In the genomic region with DNA sequence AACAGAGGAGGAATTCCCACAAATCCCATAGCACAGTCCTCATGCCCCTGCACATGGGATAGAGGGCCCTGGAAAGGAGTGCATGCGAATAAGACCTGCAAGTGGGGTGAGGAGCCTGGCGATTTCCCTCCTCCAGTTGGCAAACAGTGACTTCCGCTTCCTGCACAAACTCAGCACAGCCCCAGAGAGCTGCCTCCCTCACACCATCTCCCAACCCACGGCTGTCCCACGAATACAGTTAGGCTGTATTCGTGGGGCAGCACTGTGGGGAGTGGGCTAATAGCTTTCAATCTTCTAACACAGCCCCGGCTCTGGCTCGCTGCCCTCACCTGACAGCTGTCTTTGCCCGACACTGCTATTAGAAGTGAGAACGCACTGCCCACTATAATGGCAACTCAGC, we compare ENCODE assay signal across 22 cellular contexts.
DNase-seq lines count a peak whose midpoint lies in the region; ATAC-seq and TF ChIP-seq lines count a peak whose summit lies in the region.
"Had no signal": no experiment of that assay in that cellular context is flagged by ENCODE, and none has a peak within 500 bp of the region (broad histone marks: within the 10 kb centered on the region; RNA-seq: fewer than 3 reads in every experiment).

No MANE protein-coding gene starts in this region.

- H3K27ac ChIP-seq in angular gyrus (ENCODE audit: low read depth, low read length), result peak overlapping the region; percentile 60
- H3K27ac ChIP-seq: 22Rv1, epithelial cell of prostate, SJCRH30, skin epidermis had no signal

- DNase-seq in DMS 273 (lab: John Stamatoyannopoulos, UW; ENCODE audit: unreplicated experiment), result peak; percentile 62
- no peak for DNase-seq in DMS 273 treated with DMSO at 0.1 percent for 48 hours (lab: John Stamatoyannopoulos, UW)
- peak; percentile 2 to 14 for DNase-seq in Kasumi-1 (lab: John Stamatoyannopoulos, UW)
- no peak for DNase-seq in NCI-H226
- no peak for DNase-seq in superior temporal gyrus (ENCODE audit: extremely low spot score)
- DNase-seq: activated CD4-positive, alpha-beta T cell treated with anti-CD3 and anti-CD28 coated beads for 4 hours; activated naive CD4-positive, alpha-beta T cell treated with anti-CD3 and anti-CD28 coated beads for 36 hours; activated T-cell treated with anti-CD3 and anti-CD28 coated beads, Interleukin-2, amount 50 U/mL, for 24 hours; amniotic stem cell; CD8-positive, alpha-beta memory T cell; DMS53; H7; head of caudate nucleus; NCI-H187; SJCRH30; stimulated activated CD4-positive, alpha-beta T cell treated with anti-CD3 and anti-CD28 coated beads, Interleukin-1b, Interleukin-23, amount 100 ng/mL, for 48 hours had no signal

- peaks cover 28% of the 10 kb centered on the region for H3K27me3 Mint-ChIP-seq in nephron (ENCODE audit: low read depth)
- H3K27me3 Mint-ChIP-seq: activated T-cell treated with anti-CD3 and anti-CD28 coated beads, Interleukin-2, amount 50 U/mL, for 24 hours had no signal

- ATAC-seq in HG02623 (IDR thresholded peaks at IDR 0.05; ENCODE audit: unreplicated experiment), result no peak

- H3K27ac Mint-ChIP-seq in nephron, result peak overlapping the region in 2 of 3 experiments; percentile 38 to 60
- H3K27ac Mint-ChIP-seq: activated naive CD4-positive, alpha-beta T cell treated with anti-CD3 and anti-CD28 coated beads for 36 hours; activated T-cell treated with anti-CD3 and anti-CD28 coated beads, Interleukin-2, amount 50 U/mL, for 24 hours had no signal

- no peaks in the 10 kb centered on the region for H3K9me3 Mint-ChIP-seq in nephron
- H3K9me3 Mint-ChIP-seq: activated naive CD4-positive, alpha-beta T cell treated with anti-CD3 and anti-CD28 coated beads for 36 hours; activated T-cell treated with anti-CD3 and anti-CD28 coated beads, Interleukin-2, amount 50 U/mL, for 24 hours; CD8-positive, alpha-beta memory T cell had no signal

- TF ChIP-seq CTCF in nephron (IDR thresholded peaks at IDR 0.05; ENCODE audit: unreplicated experiment in 3 of 3), result no peak

- peaks cover 36% of the 10 kb centered on the region for H3K4me1 Mint-ChIP-seq in nephron
- H3K4me1 Mint-ChIP-seq: CD8-positive, alpha-beta memory T cell had no signal

- no peaks in the 10 kb centered on the region for H3K36me3 Mint-ChIP-seq in nephron (ENCODE audit: low read depth)
- H3K36me3 Mint-ChIP-seq: CD8-positive, alpha-beta memory T cell had no signal

- no peak overlapping the region for H3K4me3 Mint-ChIP-seq in nephron
- H3K4me3 Mint-ChIP-seq: activated naive CD4-positive, alpha-beta T cell treated with anti-CD3 and anti-CD28 coated beads for 36 hours; activated T-cell treated with anti-CD3 and anti-CD28 coated beads, Interleukin-2, amount 50 U/mL, for 24 hours; CD8-positive, alpha-beta memory T cell had no signal

Comparison
In these comparisons a context has a peak if more than half of its experiments do, and no peak if none do; other contexts are left out.
1. DNase-seq: peak in DMS 273 (single experiment) and Kasumi-1 (2 of 2); none in DMS 273 treated with DMSO at 0.1 percent for 48 hours (single experiment), NCI-H226 (single experiment) and superior temporal gyrus (single experiment).